ENCODE assay signal across 21 cellular contexts in the genomic region with DNA sequence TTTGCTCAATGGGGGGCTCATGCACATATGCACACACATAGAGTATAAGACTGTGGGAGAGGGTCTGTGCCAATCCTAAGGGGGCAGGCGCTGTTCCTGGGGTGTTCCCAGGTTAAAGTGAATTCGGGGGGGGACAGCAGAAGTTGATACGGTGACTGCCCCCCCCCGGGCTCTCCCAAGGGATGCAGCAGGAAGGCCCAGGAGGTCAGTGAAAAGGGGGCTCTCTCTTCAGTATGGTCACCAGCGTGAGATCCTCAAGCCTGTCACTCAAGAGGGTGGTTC. TPM values are rescaled to one million over a fixed set of nuclear protein-coding genes. Genes with fewer than 3 reads are reported as not detected.
DNase-seq lines count a peak whose midpoint lies in the region; ATAC-seq, FAIRE-seq and TF ChIP-seq lines count a peak whose summit lies in the region.
"Had no signal": no experiment of that assay in that cellular context is flagged by ENCODE, and none has a peak within 500 bp of the region (broad histone marks: within the 10 kb centered on the region; RNA-seq: fewer than 3 reads in every experiment).

No MANE protein-coding gene starts in this region.

- H3K4me2 ChIP-seq in Karpas-422 (ENCODE audit: low read depth, low read length, poor library complexity, severe bottlenecking) (no peak overlapping the region), K562 (ENCODE audit: insufficient read depth, low read length) (no peak overlapping the region)

- H3K9me3 ChIP-seq in Karpas-422 (ENCODE audit: low read length), result no peaks in the 10 kb centered on the region
- no peaks in the 10 kb centered on the region for H3K9me3 ChIP-seq in K562 (replicated peaks; ENCODE audit: control insufficient read depth, insufficient read depth, low read depth, low read length)

- H3K4me1 ChIP-seq in Karpas-422 (ENCODE audit: low read length) (peaks cover 22% of the 10 kb centered on the region), K562 (replicated peaks in 1 of 2; ENCODE audit: control insufficient read depth in 2 of 2, insufficient read depth in 2 of 2, low read length in 2 of 2) (peaks cover 0 to 20% of the 10 kb centered on the region in 2 experiments; a peak in 2 of 5 replicates)

- H3K79me2 ChIP-seq in Karpas-422 (ENCODE audit: low read length), result no peaks in the 10 kb centered on the region
- H3K79me2 ChIP-seq in K562 (ENCODE audit: control insufficient read depth, insufficient read depth, low read length), result no peaks in the 10 kb centered on the region

- H3K27ac ChIP-seq in Karpas-422 (ENCODE audit: low read length), result no peak overlapping the region
- H3K27ac ChIP-seq in K562 (ENCODE audit: extremely low read depth, low read depth, low read length), result no peak overlapping the region

- intact Hi-C loops in K562 (cut with micrococcal nuclease), result loop anchor here (5.0 kb wide), 1 partner anchor 68 kb away; no protein-coding TSS in a partner anchor

- peak; percentile 0 for DNase-seq in AG08395 (ENCODE audit: low spot score)
- DNase-seq in Karpas-422, result peak; percentile 39
- no peak for DNase-seq in K562 (ENCODE audit: extremely low read depth in 1 of 4, low spot score in 3 of 4)
- peak; percentile 23 for DNase-seq in left lobe of liver (ENCODE audit: low spot score)
- DNase-seq in midbrain (lab: John Stamatoyannopoulos, UW), result no peak
- DNase-seq in HT-29 (ENCODE audit: low spot score), result no peak
- DNase-seq: CD8-positive, alpha-beta T cell; COR-L47; DMS153; DMS79 treated with DMSO at 0.1 percent for 48 hours; GDM1; IMR-90; KG1 had no signal

- H3K4me3 ChIP-seq in Karpas-422 (ENCODE audit: low read length) (no peak overlapping the region), K562 (no peak overlapping the region)

- POLR2A ChIA-PET in K562 (lab: Yijun Ruan, JAX), result no interaction called here

- WGBS in K562 (ENCODE audit: insufficient coverage, low coverage, missing lambda C conversion rate), result 3% methylated on average over 5 of the region's 5 CpGs

- no peak for TF ChIP-seq RAD21 in K562 (CRISPR knock-in tag; conservative IDR thresholded peaks at IDR 0.05 in 1 of 2, IDR thresholded peaks at IDR 0.05 in 1 of 2)

- H3K9me2 ChIP-seq in Karpas-422 (replicated peaks; ENCODE audit: insufficient read depth, low read length), result no peaks in the 10 kb centered on the region

- BruUV-seq in K562 (replicated peaks; lab: Mats Ljungman, UMichigan), result no TSS peak

- TF ChIP-seq CTCF in K562 (IDR thresholded peaks at IDR 0.05 in 2 of 3, conservative IDR thresholded peaks at IDR 0.05 in 1 of 3; ENCODE audit: insufficient read depth in 2 of 3, low read depth in 1 of 3, low read length in 3 of 3), result no peak

- in situ Hi-C loops in K562 (cut with MboI), result loop anchor here (5.0 to 25.0 kb wide), 2 partner anchors 37 to 338 kb away; partner anchors contain the start of genes POLR2J2, SH2B2 and SPDYE2B

- H3K9me1 ChIP-seq in K562 (ENCODE audit: control insufficient read depth, insufficient read depth, low read length), result no peaks in the 10 kb centered on the region

- FAIRE-seq in K562 (lab: Jason Lieb, UNC), result no peak
- FAIRE-seq: A204.1, D721Med, GM12892, GM19239 had no signal

- H3K9ac ChIP-seq in Karpas-422 (ENCODE audit: low read length), result no peak overlapping the region
- H3K9ac ChIP-seq in K562 (ENCODE audit: insufficient read depth in 1 of 2, low read depth in 2 of 2, low read length in 2 of 2), result no peak overlapping the region

- ATAC-seq in K562 (no peak), left lobe of liver (no peak), HG03442 (IDR thresholded peaks at IDR 0.05; ENCODE audit: unreplicated experiment) (no peak), HG03571 (IDR thresholded peaks at IDR 0.05; ENCODE audit: unreplicated experiment) (no peak)
- ATAC-seq: CD8-positive, alpha-beta T cell had no signal

- peaks cover 20% of the 10 kb centered on the region for H3K36me3 ChIP-seq in Karpas-422 (ENCODE audit: insufficient read depth, low read length)
- no peaks in the 10 kb centered on the region for H3K36me3 ChIP-seq in K562 (ENCODE audit: control insufficient read depth, insufficient read depth, low read length)

- no peak for TF ChIP-seq POLR2A in K562 (conservative IDR thresholded peaks at IDR 0.05)

- CTCF ChIA-PET in K562 (lab: Yijun Ruan, JAX; ENCODE audit: low intra/inter-chr PET ratio), result no interaction called here

- H2AFZ ChIP-seq in Karpas-422 (ENCODE audit: low read length), result no peak overlapping the region
- H2AFZ ChIP-seq in K562 (ENCODE audit: low read depth, low read length), result no peak overlapping the region

- H4K20me1 ChIP-seq in Karpas-422 (ENCODE audit: insufficient read depth, low read depth, low read length) (peaks cover 11% of the 10 kb centered on the region; the same call in 1 of the 2 replicates), K562 (replicated peaks; ENCODE audit: control insufficient read depth, insufficient read depth, low read length) (0 out of 2 replicates have a peak, but pooled peaks cover 7% of the 10 kb centered on the region)

- H3K27me3 ChIP-seq in Karpas-422 (ENCODE audit: low read length) (no peaks in the 10 kb centered on the region), K562 (ENCODE audit: control insufficient read depth in 2 of 2, insufficient read depth in 2 of 2, low read length in 2 of 2) (peaks cover 40 to 64% of the 10 kb centered on the region in 2 experiments)

- TF ChIP-seq EP300 in K562 (IDR thresholded peaks at IDR 0.05; ENCODE audit: low read length), result no peak

TF ChIP-seq in K562, 482 proteins besides CTCF, POLR2A, EP300 and RAD21:
- TF ChIP-seq PKNOX1 (IDR thresholded peaks at IDR 0.05) (0 out of 2 replicates have a peak, but pooled peaks have one; percentile 27), MAFF (IDR thresholded peaks at IDR 0.05; ENCODE audit: low read length) (no peak)

RNA-seq across cellular contexts. Expression of gene SPDYE6, which starts 32.4 kb away (rescaled TPM):
- total RNA-seq in Karpas-422 (2014; rRNA removed; shearing (Covaris generic); ENCODE audit: low replicate concordance), result not detected in 2 replicates
- 0.23 and 0.65 TPM in 2 replicates for total RNA-seq in K562 (2011; cell fraction: chromatin; rRNA removed; ENCODE audit: low replicate concordance)
- total RNA-seq in K562 (2011; cell fraction: nucleolus; rRNA removed), result not detected in 2 replicates
- 0.38 TPM in 1 of 2 replicates, not detected in the other for total RNA-seq in K562 (2011; cell fraction: nucleoplasm; rRNA removed)
- not detected in 2 replicates for total RNA-seq in K562 (2014; rRNA removed)
- total RNA-seq in K562 (2014; rRNA removed; fragmentation: Illumina TruSeq; extraction: Trizol), result not detected in 2 replicates
- total RNA-seq in K562 (2015; rRNA removed; fragmentation: Illumina TruSeq; extraction: Trizol), result not detected in 2 replicates
- not detected in 2 replicates for total RNA-seq in K562 (2021)
- not detected in 2 replicates for polyA plus RNA-seq in K562 (2011; rRNA removed)
- polyA plus RNA-seq in K562 (2011; cell fraction: cytosol; rRNA removed), result not detected in 2 replicates
- polyA plus RNA-seq in K562 (2011; cell fraction: nucleus; rRNA removed), result not detected in 2 replicates
- 2.1 and 2.9 TPM in 2 replicates for polyA plus RNA-seq in K562 (2012)
- polyA plus RNA-seq in K562 (2014; fragmentation: Illumina TruSeq; extraction: Trizol), result not detected in 2 replicates
- under 1 TPM; 0.24 to 0.35 TPM for polyA plus RNA-seq in K562 (2014; fragmentation: Nextera tagmentation; extraction: Ambion mirVana)
- not detected in 2 replicates for polyA plus RNA-seq in K562 (2014; rRNA removed)
- not detected in 2 replicates for polyA minus RNA-seq in K562 (2011; rRNA and poly(A)+ RNA removed)
- polyA minus RNA-seq in K562 (2011; cell fraction: cytosol; rRNA and poly(A)+ RNA removed), result not detected in 2 replicates
- not detected in 2 replicates for polyA minus RNA-seq in K562 (2011; cell fraction: nucleus; rRNA and poly(A)+ RNA removed)
- total RNA-seq in left lobe of liver, result not detected
- total RNA-seq in HT-29 (2014; rRNA removed; shearing (Covaris generic)), result not detected in 2 replicates
- total RNA-seq: CD8-positive, alpha-beta T cell; H7; IMR-90 had no signal
- polyA plus RNA-seq: BJ, IMR-90 had no signal

RNA-seq across cellular contexts. Expression of gene SH2B2, which starts 37.2 kb away (rescaled TPM):
- 22.4 and 39.2 TPM in 2 replicates for total RNA-seq in Karpas-422 (2014; rRNA removed; shearing (Covaris generic); ENCODE audit: low replicate concordance)
- 0.72 TPM in 1 of 2 replicates, not detected in the other for total RNA-seq in K562 (2011; cell fraction: chromatin; rRNA removed; ENCODE audit: low replicate concordance)
- total RNA-seq in K562 (2011; cell fraction: nucleolus; rRNA removed), result 0.66 and 1.0 TPM in 2 replicates
- total RNA-seq in K562 (2011; cell fraction: nucleoplasm; rRNA removed), result 0.22 and 0.31 TPM in 2 replicates
- total RNA-seq in K562 (2014; rRNA removed) (0.68 TPM in 1 of 2 replicates, not detected in the other), K562 (2014; rRNA removed; fragmentation: Illumina TruSeq; extraction: Trizol) (not detected in 2 replicates), K562 (2015; rRNA removed; fragmentation: Illumina TruSeq; extraction: Trizol) (0.08 TPM in 1 of 2 replicates, not detected in the other), K562 (2021) (0.34 and 0.89 TPM in 2 replicates), left lobe of liver (3.0 TPM)
- polyA plus RNA-seq in K562 (2011; rRNA removed) (0.03 and 0.07 TPM in 2 replicates), K562 (2014; fragmentation: Illumina TruSeq; extraction: Trizol) (0.07 and 0.08 TPM in 2 replicates), K562 (2014; fragmentation: Nextera tagmentation; extraction: Ambion mirVana) (not detected), K562 (2014; rRNA removed) (0.07 and 0.12 TPM in 2 replicates)
- polyA plus RNA-seq in K562 (2011; cell fraction: cytosol; rRNA removed), result 0.13 and 0.64 TPM in 2 replicates
- polyA plus RNA-seq in K562 (2011; cell fraction: nucleus; rRNA removed), result 0.14 and 0.36 TPM in 2 replicates
- 0.14 and 0.46 TPM in 2 replicates for polyA plus RNA-seq in K562 (2012)
- 0.18 TPM in 1 of 2 replicates, not detected in the other for polyA minus RNA-seq in K562 (2011; rRNA and poly(A)+ RNA removed)
- polyA minus RNA-seq in K562 (2011; cell fraction: cytosol; rRNA and poly(A)+ RNA removed), result 0.38 TPM in 1 of 2 replicates, not detected in the other
- 0.22 and 0.40 TPM in 2 replicates for polyA minus RNA-seq in K562 (2011; cell fraction: nucleus; rRNA and poly(A)+ RNA removed)
- 2.0 TPM in 2 replicates for total RNA-seq in HT-29 (2014; rRNA removed; shearing (Covaris generic))

Comparison
In these comparisons a context has a peak if more than half of its experiments do, and no peak if none do; other contexts are left out.
1. DNase-seq: peak in AG08395 (single experiment), Karpas-422 (single experiment) and left lobe of liver (single experiment); none in K562 (0 of 4), midbrain (single experiment) and HT-29 (single experiment).